20 cellular contexts compared by ENCODE assay signal in genomic region chr5:112025729-112026128, GRCh38.
DNase-seq lines count a peak whose midpoint lies in the region; ATAC-seq and TF ChIP-seq lines count a peak whose summit lies in the region.
"Had no signal": no experiment of that assay in that cellular context is flagged by ENCODE, and none has a peak within 500 bp of the region (broad histone marks: within the 10 kb centered on the region; RNA-seq: fewer than 3 reads in every experiment).

No MANE protein-coding gene starts in this region.

- H3K4me3 Mint-ChIP-seq in activated T-helper 17 cell treated with anti-CD3 and anti-CD28 coated beads, Interleukin-2, amount 50 U/mL, for 72 hours: no peak overlapping the region
- H3K4me3 Mint-ChIP-seq: activated CD4-positive, alpha-beta T cell treated with anti-CD3 and anti-CD28 coated beads, Interleukin-2, amount 10 ng/mL, durations not matched to agents 7 days and 5 days; activated T-helper 1 cell treated with anti-CD3 and anti-CD28 coated beads, Interleukin-12 subunit alpha, Interleukin-12 subunit beta, Interleukin-2, Interleukin-4 antibody, amounts not matched to agents 30 ng/mL and 10 ng/mL and 1 ng/mL, durations not matched to agents 14 hours and 24 hours and 36 hours; B cell; neural crest cell; stimulated activated naive CD8-positive, alpha-beta T cell treated with anti-CD3 and anti-CD28 coated beads, Interleukin-15, Interleukin-2, amounts not matched to agents 100 ng/mL and 50 ng/mL, for 24 hours; T-helper 2 cell treated with Interferon-gamma antibody and Interleukin-4, amounts not matched to agents 5 μg/mL and 100 μg/mL, for 36 hours had no signal

- DNase-seq in T-helper 9 cell (no peak), ovary (no peak), esophagus squamous epithelium (lab: John Stamatoyannopoulos, UW) (no peak), dedifferentiated amniotic fluid mesenchymal stem cell (ENCODE audit: extremely low spot score) (no peak)
- DNase-seq: activated CD4-positive, alpha-beta T cell treated with anti-CD3 and anti-CD28 coated beads, Interleukin-2, amount 10 ng/mL, durations not matched to agents 7 days and 5 days; DMS 273 treated with DMSO at 0.1 percent for 48 hours; mammary epithelial cell; NCI-H146; NCI-H526 had no signal

- H3K4me3 ChIP-seq in ovary: no peak overlapping the region
- H3K4me3 ChIP-seq in esophagus squamous epithelium: no peak overlapping the region
- H3K4me3 ChIP-seq: K562 had no signal

- ATAC-seq in GM19025 (IDR thresholded peaks at IDR 0.05; ENCODE audit: low read depth, unreplicated experiment) (peak; percentile 76), GM21786 (IDR thresholded peaks at IDR 0.05; ENCODE audit: unreplicated experiment) (peak; percentile 82), HG03135 (IDR thresholded peaks at IDR 0.05; ENCODE audit: unreplicated experiment) (peak; percentile 65)
- ATAC-seq in activated T-helper 17 cell treated with anti-CD3 and anti-CD28 coated beads, Interleukin-2, amount 50 U/mL, for 72 hours (replicated peaks): peak; percentile 32
- ATAC-seq: K562, Right ventricle myocardium inferior had no signal

- intact Hi-C loops in ovary (cut with DNase I) (no loop called here), esophagus squamous epithelium (cut with DNase I) (no loop called here)

- no peak for TF ChIP-seq EP300 in ovary (IDR thresholded peaks at IDR 0.05)

- H3K27me3 Mint-ChIP-seq in activated T-helper 17 cell treated with anti-CD3 and anti-CD28 coated beads, Interleukin-2, amount 50 U/mL, for 72 hours: no peaks in the 10 kb centered on the region
- H3K27me3 Mint-ChIP-seq: activated CD4-positive, alpha-beta T cell treated with anti-CD3 and anti-CD28 coated beads, Interleukin-2, amount 10 ng/mL, durations not matched to agents 7 days and 5 days; B cell; stimulated activated naive CD8-positive, alpha-beta T cell treated with anti-CD3 and anti-CD28 coated beads, Interleukin-15, Interleukin-2, amounts not matched to agents 100 ng/mL and 50 ng/mL, for 24 hours had no signal

- WGBS in ovary, 3 donors: 2 to 24% (median 2%) methylated on average over 1 of the region's 1 CpG
- WGBS in esophagus squamous epithelium, 2 donors: 0 to 32% methylated on average over 1 of the region's 1 CpG

- no peaks in the 10 kb centered on the region for H3K4me1 Mint-ChIP-seq in activated T-helper 17 cell treated with anti-CD3 and anti-CD28 coated beads, Interleukin-2, amount 50 U/mL, for 72 hours
- H3K4me1 Mint-ChIP-seq: activated CD4-positive, alpha-beta T cell treated with anti-CD3 and anti-CD28 coated beads, Interleukin-2, amount 10 ng/mL, durations not matched to agents 7 days and 5 days; B cell; neural crest cell had no signal

- H3K27ac ChIP-seq in ovary (no peak overlapping the region), esophagus squamous epithelium (no peak overlapping the region)

- H3K27me3 ChIP-seq in ovary (no peaks in the 10 kb centered on the region), esophagus squamous epithelium (no peaks in the 10 kb centered on the region)

- H3K4me1 ChIP-seq in ovary (ENCODE audit: insufficient read depth) (no peaks in the 10 kb centered on the region), esophagus squamous epithelium (no peaks in the 10 kb centered on the region)

- no peaks in the 10 kb centered on the region for H3K36me3 ChIP-seq in ovary
- no peaks in the 10 kb centered on the region for H3K36me3 ChIP-seq in esophagus squamous epithelium

- no peaks in the 10 kb centered on the region for H3K36me3 Mint-ChIP-seq in activated T-helper 17 cell treated with anti-CD3 and anti-CD28 coated beads, Interleukin-2, amount 50 U/mL, for 72 hours (ENCODE audit: low read depth)

- TF ChIP-seq CTCF in ovary (IDR thresholded peaks at IDR 0.05) (no peak), esophagus squamous epithelium (IDR thresholded peaks at IDR 0.05) (no peak)

- TF ChIP-seq POLR2A in ovary (IDR thresholded peaks at IDR 0.05) (no peak), esophagus squamous epithelium (IDR thresholded peaks at IDR 0.05) (no peak)

- H3K9me3 ChIP-seq in ovary (no peaks in the 10 kb centered on the region), esophagus squamous epithelium (peaks cover 0 to 7% (median 0%) of the 10 kb centered on the region in 3 donors)

- H3K27ac Mint-ChIP-seq in activated T-helper 17 cell treated with anti-CD3 and anti-CD28 coated beads, Interleukin-2, amount 50 U/mL, for 72 hours: no peak overlapping the region
- H3K27ac Mint-ChIP-seq: activated CD4-positive, alpha-beta T cell treated with anti-CD3 and anti-CD28 coated beads, Interleukin-2, amount 10 ng/mL, durations not matched to agents 7 days and 5 days; activated T-helper 1 cell treated with anti-CD3 and anti-CD28 coated beads, Interleukin-12 subunit alpha, Interleukin-12 subunit beta, Interleukin-2, Interleukin-4 antibody, amounts not matched to agents 30 ng/mL and 10 ng/mL and 1 ng/mL, durations not matched to agents 14 hours and 24 hours and 36 hours; B cell; stimulated activated naive CD8-positive, alpha-beta T cell treated with anti-CD3 and anti-CD28 coated beads, Interleukin-15, Interleukin-2, amounts not matched to agents 100 ng/mL and 50 ng/mL, for 24 hours; T-helper 2 cell treated with Interferon-gamma antibody and Interleukin-4, amounts not matched to agents 5 μg/mL and 100 μg/mL, for 36 hours had no signal

- no peaks in the 10 kb centered on the region for H3K9me3 Mint-ChIP-seq in activated T-helper 17 cell treated with anti-CD3 and anti-CD28 coated beads, Interleukin-2, amount 50 U/mL, for 72 hours
- H3K9me3 Mint-ChIP-seq: activated CD4-positive, alpha-beta T cell treated with anti-CD3 and anti-CD28 coated beads, Interleukin-2, amount 10 ng/mL, durations not matched to agents 7 days and 5 days; activated T-helper 1 cell treated with anti-CD3 and anti-CD28 coated beads, Interleukin-12 subunit alpha, Interleukin-12 subunit beta, Interleukin-2, Interleukin-4 antibody, amounts not matched to agents 30 ng/mL and 10 ng/mL and 1 ng/mL, durations not matched to agents 14 hours and 24 hours and 36 hours; stimulated activated naive CD8-positive, alpha-beta T cell treated with anti-CD3 and anti-CD28 coated beads, Interleukin-15, Interleukin-2, amounts not matched to agents 100 ng/mL and 50 ng/mL, for 24 hours; T-helper 2 cell treated with Interferon-gamma antibody and Interleukin-4, amounts not matched to agents 5 μg/mL and 100 μg/mL, for 36 hours had no signal

Comparison
In these comparisons a context has a peak if more than half of its experiments do, and no peak if none do; other contexts are left out.
1. ATAC-seq: peak in every context shown above with its lines; median percentile 82 in GM21786; 76 in GM19025; 65 in HG03135; 32 in activated T-helper 17 cell treated with anti-CD3 and anti-CD28 coated beads, Interleukin-2, amount 50 U/mL, for 72 hours.